In genomic region chr19:49200238-49200862, GRCh38 we compare ENCODE assay signal across 12 cellular contexts. TPM values are rescaled to one million over a fixed set of nuclear protein-coding genes. Genes with fewer than 3 reads are reported as not detected.
DNase-seq lines count a peak whose midpoint lies in the region; ATAC-seq, FAIRE-seq and TF ChIP-seq lines count a peak whose summit lies in the region.
"Had no signal": no experiment of that assay in that cellular context is flagged by ENCODE, and none has a peak within 500 bp of the region (broad histone marks: within the 10 kb centered on the region; RNA-seq: fewer than 3 reads in every experiment).

No MANE protein-coding gene starts in this region.

- H3K36me3 ChIP-seq in DOHH2 (ENCODE audit: control insufficient read depth, low read length): no peaks in the 10 kb centered on the region

- H3K36me3 Mint-ChIP-seq in endothelial cell (ENCODE audit: low read depth, unreplicated experiment): peaks cover 49% of the 10 kb centered on the region

- H3K4me3 ChIP-seq in A549 (no peak overlapping the region), DOHH2 (ENCODE audit: low read length) (no peak overlapping the region)

- no peaks in the 10 kb centered on the region for H3K27me3 ChIP-seq in DOHH2 (ENCODE audit: control insufficient read depth, low read length)

- H3K9me3 ChIP-seq in A549: no peaks in the 10 kb centered on the region
- no peaks in the 10 kb centered on the region for H3K9me3 ChIP-seq in DOHH2 (ENCODE audit: control insufficient read depth, insufficient read depth, low read length)

- no peak overlapping the region for H3K27ac Mint-ChIP-seq in endothelial cell (ENCODE audit: unreplicated experiment)

- H3K9me2 ChIP-seq in DOHH2 (replicated peaks; ENCODE audit: control insufficient read depth, low read length): no peaks in the 10 kb centered on the region

- ATAC-seq in A549 (peak; percentile 64 to 80; a peak in 5 of 6 replicates), GM21528 (IDR thresholded peaks at IDR 0.05; ENCODE audit: low FRiP score, unreplicated experiment) (no peak), HG03469 (IDR thresholded peaks at IDR 0.05; ENCODE audit: unreplicated experiment) (no peak), omental fat pad (ENCODE audit: low FRiP score) (no peak), GM21367 (IDR thresholded peaks at IDR 0.05; ENCODE audit: unreplicated experiment) (no peak)

- peaks cover 2% of the 10 kb centered on the region for H3K27me3 Mint-ChIP-seq in endothelial cell (ENCODE audit: unreplicated experiment)

- H3K4me1 Mint-ChIP-seq in endothelial cell (ENCODE audit: unreplicated experiment): peaks cover 16% of the 10 kb centered on the region

- H3K27ac ChIP-seq in A549 (no peak overlapping the region), DOHH2 (ENCODE audit: low read depth, low read length) (no peak overlapping the region)

- no peak for TF ChIP-seq POLR2A in A549 (IDR thresholded peaks at IDR 0.05; ENCODE audit: low read length)

- H4K20me1 ChIP-seq in DOHH2 (ENCODE audit: control insufficient read depth, insufficient read depth, low read depth, low read length): no peaks in the 10 kb centered on the region

- peak overlapping the region; percentile 82 for H3K4me3 Mint-ChIP-seq in endothelial cell (ENCODE audit: unreplicated experiment)

- POLR2A ChIA-PET in A549 (lab: Yijun Ruan, JAX): no interaction called here

- no peaks in the 10 kb centered on the region for H3K79me2 ChIP-seq in DOHH2 (ENCODE audit: control insufficient read depth, low read length)

- CTCF ChIA-PET in A549 (lab: Yijun Ruan, JAX): interaction anchor here (1.0 to 6.0 kb wide), 14 partner anchors 8 to 126 kb away, joined by 3 to 81 read pairs (median 11); partner anchors contain the start of gene LIN7B

- H3F3A ChIP-seq in DOHH2 (ENCODE audit: control insufficient read depth, insufficient read depth): peaks cover 6% of the 10 kb centered on the region

- H3K4me2 ChIP-seq in A549 (no peak overlapping the region), DOHH2 (ENCODE audit: low read length) (no peak overlapping the region)

- no peaks in the 10 kb centered on the region for H3K9me3 Mint-ChIP-seq in endothelial cell (ENCODE audit: unreplicated experiment)

- TF ChIP-seq CTCF in A549 (IDR thresholded peaks at IDR 0.05) (no peak), DOHH2 (IDR thresholded peaks at IDR 0.05; ENCODE audit: low read depth, low read length, poor library complexity, severe bottlenecking) (peak; percentile 8), endothelial cell (IDR thresholded peaks at IDR 0.05; ENCODE audit: unreplicated experiment) (no peak), omental fat pad (IDR thresholded peaks at IDR 0.05) (no peak)

- WGBS in A549 (ENCODE audit: missing lambda C conversion rate): 84% methylated on average over 28 of the region's 29 CpGs

- no peak for TF ChIP-seq EP300 in A549 (IDR thresholded peaks at IDR 0.05)

- no peak for TF ChIP-seq RAD21 in A549 (conservative IDR thresholded peaks at IDR 0.05 in 1 of 2, IDR thresholded peaks at IDR 0.05 in 1 of 2)

- DNase-seq in A549 (ENCODE audit: low read depth in 1 of 2, low spot score in 1 of 2): peak; percentile 58
- DNase-seq in OCI-M2 (lab: John Stamatoyannopoulos, UW; ENCODE audit: unreplicated experiment): peak; percentile 40
- DNase-seq in endothelial cell (ENCODE audit: low spot score): no peak
- no peak for DNase-seq in omental fat pad (ENCODE audit: low spot score)
- DNase-seq: central memory CD4-positive, alpha-beta T cell; NCI-H2029; SHP77 treated with DMSO at 0.1 percent for 48 hours had no signal

- peaks cover 4% of the 10 kb centered on the region; the same call in 1 of the 3 replicates for H3K4me1 ChIP-seq in A549
- H3K4me1 ChIP-seq in DOHH2 (ENCODE audit: control insufficient read depth, low read length): peaks cover 16% of the 10 kb centered on the region

- FAIRE-seq in A549 (lab: Jason Lieb, UNC): no peak

TF ChIP-seq in A549, 52 proteins besides CTCF, POLR2A, EP300 and RAD21:
- TF ChIP-seq HEYL (CRISPR knock-in tag; IDR thresholded peaks at IDR 0.05) (no peak), E2F6 (IDR thresholded peaks at IDR 0.05; ENCODE audit: borderline replicate concordance, low read depth) (no peak), ZFP36 (IDR thresholded peaks at IDR 0.05; ENCODE audit: borderline replicate concordance, partially characterized antibody) (no peak), EHF (CRISPR knock-in tag; IDR thresholded peaks at IDR 0.05) (no peak), CBX8 (IDR thresholded peaks at IDR 0.05) (no peak), KDM1A (IDR thresholded peaks at IDR 0.05; ENCODE audit: low read depth) (no peak), ZC3H11A (IDR thresholded peaks at IDR 0.05) (no peak), RCOR1 (IDR thresholded peaks at IDR 0.05; ENCODE audit: low read depth, low read length) (no peak), FOXS1 (CRISPR knock-in tag; IDR thresholded peaks at IDR 0.05) (no peak), TFCP2L1 (CRISPR knock-in tag; IDR thresholded peaks at IDR 0.05) (no peak), HDAC2 (IDR thresholded peaks at IDR 0.05) (no peak), HOXB5 (CRISPR knock-in tag; IDR thresholded peaks at IDR 0.05) (no peak), USF2 (IDR thresholded peaks at IDR 0.05) (no peak), ELK1 (IDR thresholded peaks at IDR 0.05; ENCODE audit: low read depth, low read length) (no peak), BCL3 (IDR thresholded peaks at IDR 0.05) (no peak)
TF ChIP-seq in A549: peak in this region for 0.

RNA-seq across cellular contexts. Expression of gene TRPM4, which starts 42.8 kb away (rescaled TPM):
- 4.7 and 4.9 TPM in 2 replicates for polyA plus RNA-seq in A549 (2011; rRNA removed)
- 9.1 and 9.3 TPM in 2 replicates for polyA plus RNA-seq in A549 (2012; cell fraction: cytosol; rRNA removed)
- 50.4 and 52.0 TPM in 2 replicates for polyA plus RNA-seq in A549 (2012; cell fraction: nucleus; rRNA removed)
- 8.4 to 9.4 TPM (median 9.1 TPM) in 3 replicates for polyA plus RNA-seq in A549 (2017; fragmentation: RNase III; extraction: RNeasy Plus Mini Kit Qiagen cat#74134 plus additional on column Dnase treatment)
- polyA minus RNA-seq in A549 (2011; rRNA and poly(A)+ RNA removed): 9.9 and 11.4 TPM in 2 replicates
- 75.3 TPM for total RNA-seq in endothelial cell (ENCODE audit: unreplicated experiment)
- total RNA-seq in omental fat pad: 10 to 100 TPM in 2 of 4 donors, 1 to 10 TPM in 2; 7.2 to 26.0 (median 10.6) TPM

RNA-seq across cellular contexts. Expression of gene HRC, which starts 45.2 kb away (rescaled TPM):
- 0.04 TPM in 1 of 2 replicates, not detected in the other for polyA plus RNA-seq in A549 (2011; rRNA removed)
- 0.05 TPM in 1 of 2 replicates, not detected in the other for polyA plus RNA-seq in A549 (2012; cell fraction: cytosol; rRNA removed)
- polyA plus RNA-seq in A549 (2012; cell fraction: nucleus; rRNA removed): 0.02 TPM in 1 of 2 replicates, not detected in the other
- 0.04 to 0.05 TPM in 2 of 3 replicates, not detected in the other for polyA plus RNA-seq in A549 (2017; fragmentation: RNase III; extraction: RNeasy Plus Mini Kit Qiagen cat#74134 plus additional on column Dnase treatment)
- polyA minus RNA-seq in A549 (2011; rRNA and poly(A)+ RNA removed): not detected in 2 replicates
- total RNA-seq in endothelial cell (ENCODE audit: unreplicated experiment): 0.72 TPM
- 10 to 100 TPM in 1 of 4 donors, 1 to 10 TPM in 1, under 1 TPM in 2; 0.74 to 13.1 (median 1.7) TPM for total RNA-seq in omental fat pad
- total RNA-seq: lung microvascular endothelial cell had no signal

Comparison
In these comparisons a context has a peak if more than half of its experiments do, and no peak if none do; other contexts are left out.
1. ATAC-seq: peak in A549 (2 of 2); none in GM21528 (single experiment), HG03469 (single experiment), omental fat pad (single experiment) and GM21367 (single experiment).
2. DNase-seq: peak in A549 (2 of 2) and OCI-M2 (single experiment); none in endothelial cell (single experiment) and omental fat pad (single experiment).